11 cellular contexts compared by ENCODE assay signal in genomic region chr2:214830794-214831346, GRCh38. TPM values are rescaled to one million over a fixed set of nuclear protein-coding genes. Genes with fewer than 3 reads are reported as not detected.
A peak's percentile ranks its signal among the peaks of the same experiment; 100 is the strongest.
DNase-seq lines count a peak whose midpoint lies in the region; ATAC-seq, FAIRE-seq and TF ChIP-seq lines count a peak whose summit lies in the region.
"Had no signal": no experiment of that assay in that cellular context is flagged by ENCODE, and none has a peak within 500 bp of the region (broad histone marks: within the 10 kb centered on the region; RNA-seq: fewer than 3 reads in every experiment).

No MANE protein-coding gene starts in this region.

- no peaks in the 10 kb centered on the region for H3K9me3 ChIP-seq in pancreas

- H3K27me3 Mint-ChIP-seq in activated T-helper 17 cell treated with anti-CD3 and anti-CD28 coated beads, Interleukin-2, amount 50 U/mL, for 72 hours, result peaks cover 5% of the 10 kb centered on the region
- H3K27me3 Mint-ChIP-seq: brain; natural killer cell treated with Interleukin-12 subunit alpha and Interleukin-12 subunit beta and Interleukin-15 and Interleukin-18, amount 100 ng/mL, for 72 hours had no signal

- no peak overlapping the region for H3K27ac Mint-ChIP-seq in activated T-helper 17 cell treated with anti-CD3 and anti-CD28 coated beads, Interleukin-2, amount 50 U/mL, for 72 hours
- H3K27ac Mint-ChIP-seq: brain; CD4-positive, alpha-beta memory T cell; natural killer cell treated with Interleukin-12 subunit alpha and Interleukin-12 subunit beta and Interleukin-15 and Interleukin-18, amount 100 ng/mL, for 72 hours had no signal

- FAIRE-seq in pancreas (lab: Jason Lieb, UNC), result no peak

- H3K27ac ChIP-seq in brain microvascular endothelial cell, result no peak overlapping the region
- H3K27ac ChIP-seq in pancreas, result no peak overlapping the region

- no peaks in the 10 kb centered on the region for H3K9me3 Mint-ChIP-seq in activated T-helper 17 cell treated with anti-CD3 and anti-CD28 coated beads, Interleukin-2, amount 50 U/mL, for 72 hours
- H3K9me3 Mint-ChIP-seq: CD4-positive, alpha-beta memory T cell; natural killer cell treated with Interleukin-12 subunit alpha and Interleukin-12 subunit beta and Interleukin-15 and Interleukin-18, amount 100 ng/mL, for 72 hours had no signal

- in situ Hi-C loops in brain microvascular endothelial cell (cut with HindIII; ENCODE audit: low pct_ligation_motif_present, low sequenced_read_pairs), result no loop called here

- peak; percentile 41 for ATAC-seq in HG02870 (IDR thresholded peaks at IDR 0.05; ENCODE audit: unreplicated experiment)
- ATAC-seq in pancreas, result peak in 3 of 4 donors; percentile 52 to 64 (median 55)
- no peak for ATAC-seq in activated T-helper 17 cell treated with anti-CD3 and anti-CD28 coated beads, Interleukin-2, amount 50 U/mL, for 72 hours (replicated peaks)
- ATAC-seq: natural killer cell treated with Interleukin-12 subunit alpha and Interleukin-12 subunit beta and Interleukin-15 and Interleukin-18, amount 100 ng/mL, for 72 hours had no signal

- 43 to 48% methylated on average over 5 of the region's 5 CpGs for WGBS in pancreas, 2 donors

- H3K27me3 ChIP-seq in brain microvascular endothelial cell (replicated peaks), result no peaks in the 10 kb centered on the region
- H3K27me3 ChIP-seq in pancreas, result no peaks in the 10 kb centered on the region

- no peak overlapping the region for H3K4me3 Mint-ChIP-seq in activated T-helper 17 cell treated with anti-CD3 and anti-CD28 coated beads, Interleukin-2, amount 50 U/mL, for 72 hours
- H3K4me3 Mint-ChIP-seq: brain; CD4-positive, alpha-beta memory T cell; natural killer cell treated with Interleukin-12 subunit alpha and Interleukin-12 subunit beta and Interleukin-15 and Interleukin-18, amount 100 ng/mL, for 72 hours had no signal

- H3K36me3 ChIP-seq in brain microvascular endothelial cell (replicated peaks), result no peaks in the 10 kb centered on the region
- no peaks in the 10 kb centered on the region for H3K36me3 ChIP-seq in pancreas

- H3K4me1 Mint-ChIP-seq in activated T-helper 17 cell treated with anti-CD3 and anti-CD28 coated beads, Interleukin-2, amount 50 U/mL, for 72 hours, result no peaks in the 10 kb centered on the region
- H3K4me1 Mint-ChIP-seq: brain; CD4-positive, alpha-beta memory T cell had no signal

- H3K36me3 Mint-ChIP-seq in activated T-helper 17 cell treated with anti-CD3 and anti-CD28 coated beads, Interleukin-2, amount 50 U/mL, for 72 hours (ENCODE audit: low read depth), result no peaks in the 10 kb centered on the region
- H3K36me3 Mint-ChIP-seq: brain; CD4-positive, alpha-beta memory T cell; natural killer cell treated with Interleukin-12 subunit alpha and Interleukin-12 subunit beta and Interleukin-15 and Interleukin-18, amount 100 ng/mL, for 72 hours had no signal

- peak; percentile 66 for TF ChIP-seq CTCF in brain microvascular endothelial cell (IDR thresholded peaks at IDR 0.05; ENCODE audit: low read depth, low read length, missing control alignments)
- TF ChIP-seq CTCF in pancreas (IDR thresholded peaks at IDR 0.05), result peak in 1 of 4 donors; percentile 30

- no peaks in the 10 kb centered on the region for H3K4me1 ChIP-seq in pancreas

- peak; percentile 27 for DNase-seq in NCI-H2171 treated with DMSO at 0.1 percent for 48 hours (lab: John Stamatoyannopoulos, UW)
- no peak for DNase-seq in NCI-H2171 (lab: John Stamatoyannopoulos, UW)
- DNase-seq in brain microvascular endothelial cell, result peak; percentile 27
- DNase-seq in pancreas, result no peak
- no peak for DNase-seq in DMS114 treated with DMSO at 0.1 percent for 48 hours (lab: John Stamatoyannopoulos, UW; ENCODE audit: unreplicated experiment)
- no peak for DNase-seq in activated CD4-positive, alpha-beta T cell treated with anti-CD3 and anti-CD28 coated beads, Interleukin-2, amount 50 U/mL, for 48 hours

- no peak overlapping the region for H3K4me3 ChIP-seq in brain microvascular endothelial cell (ENCODE audit: low read depth, low read length)
- no peak overlapping the region for H3K4me3 ChIP-seq in pancreas

- intact Hi-C loops in pancreas (cut with DNase I), result no loop called here

RNA-seq across cellular contexts. Expression of gene BARD1, which starts 21.4 kb away (rescaled TPM):
- 1 to 10 TPM; 3.7 to 6.5 (median 5.1) TPM for total RNA-seq in pancreas
- polyA plus RNA-seq in pancreas, result 1 to 10 TPM; 1.4 to 1.5 TPM
- total RNA-seq in activated T-helper 17 cell treated with anti-CD3 and anti-CD28 coated beads, Interleukin-2, amount 50 U/mL, for 72 hours, result 10 to 100 TPM; 22.3 to 30.8 TPM

Comparison
In these comparisons a context has a peak if more than half of its experiments do, and no peak if none do; other contexts are left out.
1. DNase-seq: peak in NCI-H2171 treated with DMSO at 0.1 percent for 48 hours (single experiment) and brain microvascular endothelial cell (single experiment); none in NCI-H2171 (single experiment), pancreas (0 of 6), DMS114 treated with DMSO at 0.1 percent for 48 hours (single experiment) and activated CD4-positive, alpha-beta T cell treated with anti-CD3 and anti-CD28 coated beads, Interleukin-2, amount 50 U/mL, for 48 hours (0 of 2).